ENCODE assay signal across 8 cellular contexts in the genomic region with DNA sequence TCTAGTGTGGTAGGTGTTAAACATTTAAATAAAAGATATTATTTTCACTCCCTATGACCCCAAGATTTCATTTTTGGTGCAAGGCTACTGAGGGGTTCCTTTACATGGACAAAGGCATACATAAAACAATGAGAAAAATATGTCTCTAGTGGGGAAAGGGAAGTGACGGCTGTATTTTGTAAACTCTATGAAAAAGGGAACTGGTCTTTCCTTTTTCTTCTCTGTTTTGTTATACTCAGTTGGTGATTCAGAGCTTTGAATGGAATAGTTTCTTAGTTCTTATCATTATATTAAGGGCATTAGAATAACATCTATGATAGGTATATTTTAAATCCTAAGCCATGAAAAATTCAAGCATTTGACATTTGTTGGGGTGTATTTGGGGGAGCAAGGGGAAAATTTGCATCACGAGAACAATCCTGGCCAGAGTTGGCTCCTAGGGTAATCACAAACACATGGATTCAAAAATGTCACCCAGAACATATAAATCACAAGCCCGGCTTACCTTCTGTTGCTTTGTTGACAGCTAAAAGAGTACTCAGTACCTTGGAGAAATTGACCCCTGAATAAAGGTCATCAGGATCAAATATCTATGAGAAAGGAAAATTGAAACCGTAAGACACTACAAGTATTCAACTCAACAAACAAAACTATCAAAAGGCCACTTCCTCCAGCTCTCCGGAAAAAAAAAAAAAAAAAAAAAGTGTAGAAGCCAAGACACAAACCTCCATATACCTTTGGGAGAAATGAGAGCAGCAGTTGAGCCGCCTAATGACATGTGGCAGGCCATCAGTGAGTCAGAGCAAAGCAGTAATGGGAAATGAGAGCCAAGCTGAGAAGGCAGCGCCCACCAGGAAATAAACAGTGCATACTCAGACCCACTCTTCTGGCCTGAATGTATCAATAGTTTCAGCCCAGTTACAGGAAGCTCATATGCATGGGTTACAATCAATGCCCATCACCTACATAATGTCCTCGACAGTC. TPM values are rescaled to one million over a fixed set of nuclear protein-coding genes. Genes with fewer than 3 reads are reported as not detected.
DNase-seq lines count a peak whose midpoint lies in the region; ATAC-seq, FAIRE-seq and TF ChIP-seq lines count a peak whose summit lies in the region.

No MANE protein-coding gene starts in this region.

- CTCF ChIA-PET in RWPE1 (lab: Yijun Ruan, JAX) = interaction anchor here (0.6 to 0.7 kb wide), 2 partner anchors 82 to 1869 kb away, joined by 3 read pairs; no protein-coding TSS in a partner anchor

- H4K20me1 ChIP-seq in BLaER1 treated with 17β-estradiol and CSF1 and Interleukin-3, amounts not matched to agents 10 nM and 100 nM = peaks cover 0 to 11% (median 0%) of the 10 kb centered on the region in 11 experiments; a peak in 3 of 22 replicates

- peaks cover 0 to 37% (median 14%) of the 10 kb centered on the region in 11 experiments; a peak in 13 of 22 replicates for H3K36me3 ChIP-seq in BLaER1 treated with 17β-estradiol and CSF1 and Interleukin-3, amounts not matched to agents 10 nM and 100 nM
- H3K36me3 ChIP-seq in small intestine (ENCODE audit: control insufficient read depth in 2 of 2, insufficient read depth in 2 of 2, low read length in 2 of 2) = no peaks in the 10 kb centered on the region

- FAIRE-seq in small intestine (lab: Jason Lieb, UNC) = no peak

- H3K27me3 Mint-ChIP-seq in activated naive CD8-positive, alpha-beta T cell = no peaks in the 10 kb centered on the region

- no peaks in the 10 kb centered on the region for H3K9me3 ChIP-seq in BLaER1 treated with 17β-estradiol and CSF1 and Interleukin-3, amounts not matched to agents 10 nM and 100 nM (replicated peaks in 1 of 11)
- H3K9me3 ChIP-seq in small intestine (ENCODE audit: control insufficient read depth, low read depth) = no peaks in the 10 kb centered on the region

- H3K4me1 Mint-ChIP-seq in activated naive CD8-positive, alpha-beta T cell (ENCODE audit: low read depth) = peaks cover 88% of the 10 kb centered on the region

- peak overlapping the region; percentile 41 to 83 (median 59) for H3K4me2 ChIP-seq in BLaER1 treated with 17β-estradiol and CSF1 and Interleukin-3, amounts not matched to agents 10 nM and 100 nM

- peaks cover 11% of the 10 kb centered on the region for H3K36me3 Mint-ChIP-seq in activated naive CD8-positive, alpha-beta T cell

- H3K9ac ChIP-seq in BLaER1 treated with 17β-estradiol and CSF1 and Interleukin-3, amounts not matched to agents 10 nM and 100 nM = peak overlapping the region in 8 of 11 experiments; percentile 4 to 78 (median 62); a peak in 11 of 22 replicates

- no peaks in the 10 kb centered on the region for H3K9me3 Mint-ChIP-seq in activated naive CD8-positive, alpha-beta T cell (ENCODE audit: low read depth)

- TF ChIP-seq CTCF in RWPE1 (conservative IDR thresholded peaks at IDR 0.05; ENCODE audit: low read depth) = no peak

- DNase-seq in HT1080 (ENCODE audit: low read depth) (peak; percentile 10), small intestine (no peak), medulla oblongata (ENCODE audit: extremely low spot score) (no peak), RWPE1 (ENCODE audit: low spot score) (no peak), amniotic stem cell (lab: John Stamatoyannopoulos, UW) (no peak)

- peak overlapping the region in 9 of 11 experiments; percentile 37 to 91 (median 78); a peak in 17 of 22 replicates for H3K27ac ChIP-seq in BLaER1 treated with 17β-estradiol and CSF1 and Interleukin-3, amounts not matched to agents 10 nM and 100 nM
- H3K27ac ChIP-seq in small intestine (ENCODE audit: low read depth in 1 of 2, low read length in 1 of 2) (peak overlapping the region in 1 of 2 donors; percentile 48), RWPE1 (no peak overlapping the region)

- 46 to 65% (median 64%) methylated on average over 8 of the region's 8 CpGs for WGBS in small intestine, 3 donors

- peaks cover 85 to 100% (median 100%) of the 10 kb centered on the region in 11 experiments for H3K27me3 ChIP-seq in BLaER1 treated with 17β-estradiol and CSF1 and Interleukin-3, amounts not matched to agents 10 nM and 100 nM
- no peaks in the 10 kb centered on the region for H3K27me3 ChIP-seq in small intestine (ENCODE audit: control insufficient read depth in 2 of 2, insufficient read depth in 2 of 2, low read length in 2 of 2)

- H3K4me1 ChIP-seq in BLaER1 treated with 17β-estradiol and CSF1 and Interleukin-3, amounts not matched to agents 10 nM and 100 nM = peaks cover 21 to 86% (median 48%) of the 10 kb centered on the region in 10 experiments
- no peaks in the 10 kb centered on the region for H3K4me1 ChIP-seq in small intestine (ENCODE audit: control insufficient read depth in 2 of 2, insufficient read depth in 1 of 2, low read depth in 1 of 2, low read length in 1 of 2)

- POLR2A ChIA-PET in RWPE1 (lab: Yijun Ruan, JAX; ENCODE audit: low non-redundant PET) = no interaction called here

- peak; percentile 63 for ATAC-seq in GM19025 (IDR thresholded peaks at IDR 0.05; ENCODE audit: low read depth, unreplicated experiment)

- peak overlapping the region; percentile 80 for H3K27ac Mint-ChIP-seq in activated naive CD8-positive, alpha-beta T cell

- H3K4me3 ChIP-seq in BLaER1 treated with 17β-estradiol and CSF1 and Interleukin-3, amounts not matched to agents 10 nM and 100 nM = peak overlapping the region in 6 of 10 experiments; percentile 23 to 47 (median 28); a peak in 8 of 20 replicates
- no peak overlapping the region for H3K4me3 ChIP-seq in small intestine (ENCODE audit: low read depth in 1 of 2, low read length in 2 of 2)

- peak overlapping the region; percentile 57 for H3K4me3 Mint-ChIP-seq in activated naive CD8-positive, alpha-beta T cell

RNA-seq across cellular contexts. Expression of a gene that starts 33.4 kb away (rescaled TPM):
- total RNA-seq in HT1080 (2014; rRNA removed; shearing (Covaris generic)) = 3.2 and 3.5 TPM in 2 replicates
- 2.8 and 4.6 TPM in 2 replicates for polyA plus RNA-seq in HT1080 (2015; cell fraction: cytosol; rRNA removed)
- 5.7 and 6.1 TPM in 2 replicates for polyA plus RNA-seq in HT1080 (2015; cell fraction: nucleus; rRNA removed)
- 1 to 10 TPM; 1.1 to 3.9 (median 3.8) TPM for polyA plus RNA-seq in small intestine

Comparison
In these comparisons a context has a peak if more than half of its experiments do, and no peak if none do; other contexts are left out.
1. H3K4me3 ChIP-seq: peak in BLaER1 treated with 17β-estradiol and CSF1 and Interleukin-3, amounts not matched to agents 10 nM and 100 nM (6 of 10); none in small intestine (0 of 2).